21 cellular contexts compared by ENCODE assay signal in genomic region chr7:142549007-142549406, GRCh38.
DNase-seq lines count a peak whose midpoint lies in the region; ATAC-seq and TF ChIP-seq lines count a peak whose summit lies in the region.
"Had no signal": no experiment of that assay in that cellular context is flagged by ENCODE, and none has a peak within 500 bp of the region (broad histone marks: within the 10 kb centered on the region; RNA-seq: fewer than 3 reads in every experiment).

No MANE protein-coding gene starts in this region.

- H3K9me2 ChIP-seq in GM23248 (ENCODE audit: insufficient read depth): no peaks in the 10 kb centered on the region

- no peaks in the 10 kb centered on the region for H3K79me2 ChIP-seq in GM23248 (ENCODE audit: insufficient read depth)

- no peak for TF ChIP-seq CTCF in choroid plexus epithelial cell (conservative IDR thresholded peaks at IDR 0.05; ENCODE audit: low read depth, low read length)

- no peak overlapping the region for H3K4me3 ChIP-seq in GM23248
- H3K4me3 ChIP-seq in choroid plexus epithelial cell (ENCODE audit: low read depth, low read length): no peak overlapping the region
- H3K4me3 ChIP-seq: left lung, MG63, SK-N-MC, tibial nerve had no signal

- H3K36me3 ChIP-seq in GM23248 (ENCODE audit: low read depth): no peaks in the 10 kb centered on the region
- H3K36me3 ChIP-seq: left lung, MG63, tibial nerve had no signal

- no peak for ATAC-seq in HG02852 (IDR thresholded peaks at IDR 0.05; ENCODE audit: unreplicated experiment)
- no peak for ATAC-seq in HG02610 (IDR thresholded peaks at IDR 0.05; ENCODE audit: unreplicated experiment)
- ATAC-seq: left lung; stimulated activated naive CD8-positive, alpha-beta T cell treated with anti-CD3 and anti-CD28 coated beads, Interleukin-15, amount 100 ng/mL, for 72 hours had no signal

- no peak overlapping the region for H3K4me2 ChIP-seq in GM23248 (ENCODE audit: unreplicated experiment)

- peak; percentile 54 for DNase-seq in GM23248
- DNase-seq in NCI-H226: peak; percentile 19
- DNase-seq in choroid plexus epithelial cell (ENCODE audit: low read depth): peak; percentile 38
- peak; percentile 44 for DNase-seq in myocyte (ENCODE audit: low read depth)
- DNase-seq in Ammon's horn (ENCODE audit: low spot score): no peak
- no peak for DNase-seq in T-helper 2 cell
- DNase-seq: activated B cell treated with CpG ODN at 0.5 μM for 24 hours; activated CD4-positive, alpha-beta memory T cell treated with anti-CD3 and anti-CD28 coated beads, Interleukin-2, amount 10 ng/mL, durations not matched to agents 7 days and 5 days; activated gamma-delta T cell treated with Interleukin-2 at 50 U/mL for 16 hours; amygdala; CD8-positive, alpha-beta memory T cell; central memory CD4-positive, alpha-beta T cell; left lung; MG63; NCI-H1436; stimulated activated CD4-positive, alpha-beta T cell treated with anti-CD3 and anti-CD28 coated beads, Interleukin-4, amount 100 ng/mL, for 4 hours; stimulated activated naive CD8-positive, alpha-beta T cell treated with anti-CD3 and anti-CD28 coated beads, Interleukin-15, amount 100 ng/mL, for 72 hours had no signal

- H3K27ac ChIP-seq in GM23248: no peak overlapping the region
- H3K27ac ChIP-seq: left lung, SK-N-MC, tibial nerve had no signal

- no peak overlapping the region for H3K9ac ChIP-seq in GM23248

- H3K27me3 ChIP-seq in GM23248 (replicated peaks; ENCODE audit: insufficient read depth): no peaks in the 10 kb centered on the region
- H3K27me3 ChIP-seq: left lung, MG63, tibial nerve had no signal

- WGBS in GM23248 (ENCODE audit: low coverage in 1 of 2, low lambda C conversion rate in 2 of 2, missing lambda C conversion rate in 2 of 2), 2 experiments: 80 to 86% methylated on average over 3 of the region's 3 CpGs

- H3K9me3 ChIP-seq in GM23248 (ENCODE audit: low read depth): no peaks in the 10 kb centered on the region
- H3K9me3 ChIP-seq: left lung, MG63, tibial nerve had no signal

- H4K20me1 ChIP-seq in GM23248 (ENCODE audit: insufficient read depth): no peaks in the 10 kb centered on the region

- peaks cover 3% of the 10 kb centered on the region for H3F3A ChIP-seq in GM23248 (ENCODE audit: insufficient read depth)

- H2AFZ ChIP-seq in GM23248: no peak overlapping the region; the same call in 1 of the 2 replicates

- in situ Hi-C loops in GM23248 (cut with MboI): no loop called here

- H3K4me1 ChIP-seq in GM23248 (ENCODE audit: insufficient read depth): peaks cover 27% of the 10 kb centered on the region
- H3K4me1 ChIP-seq: left lung, tibial nerve had no signal

Comparison
In these comparisons a context has a peak if more than half of its experiments do, and no peak if none do; other contexts are left out.
1. DNase-seq: peak in GM23248 (single experiment), NCI-H226 (single experiment), choroid plexus epithelial cell (single experiment) and myocyte (single experiment); none in Ammon's horn (single experiment) and T-helper 2 cell (0 of 5).